ENCODE assay signal across 12 cellular contexts in the genomic region with DNA sequence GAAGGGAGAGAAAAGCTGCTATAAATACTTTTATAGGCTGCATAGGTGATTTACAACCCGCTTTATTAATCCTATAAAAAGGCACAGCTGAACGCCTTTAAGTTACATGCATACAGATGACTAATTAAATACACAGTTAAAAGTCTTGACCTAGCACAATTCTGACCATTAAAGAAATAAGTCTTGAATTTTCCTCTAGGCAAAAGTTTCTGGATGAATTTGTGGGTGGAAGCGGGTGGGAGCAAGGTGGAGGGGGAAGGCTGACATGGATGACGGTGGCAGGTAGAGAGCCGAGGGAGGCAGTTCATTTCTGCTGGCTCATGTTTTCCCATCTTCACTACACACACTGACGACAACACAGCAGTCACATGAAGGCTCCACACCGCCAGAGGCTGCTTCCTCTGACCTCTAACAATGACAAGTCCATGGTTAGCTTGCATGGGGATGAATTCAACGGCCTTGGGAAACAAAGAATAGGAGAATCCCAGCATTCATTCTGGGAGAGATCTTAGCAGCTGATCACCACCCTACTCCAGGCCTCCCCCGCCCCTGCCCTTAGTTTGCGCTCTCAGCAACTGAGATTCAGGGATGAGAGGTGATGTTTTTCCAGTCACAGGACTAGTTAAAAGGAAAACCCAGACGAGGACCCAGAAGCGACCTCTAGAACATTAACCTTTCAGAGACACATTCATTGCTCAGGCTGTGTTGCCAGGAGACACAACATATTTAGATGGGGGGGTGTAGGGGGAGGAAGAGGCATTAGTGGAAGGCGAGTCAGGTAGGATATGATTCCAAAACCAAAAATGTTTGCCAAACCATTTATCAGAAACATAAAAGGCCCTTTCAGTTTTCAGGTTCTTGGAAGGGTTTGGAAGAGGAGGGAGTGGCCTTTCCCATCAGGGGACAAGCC.
DNase-seq lines count a peak whose midpoint lies in the region; ATAC-seq, FAIRE-seq and TF ChIP-seq lines count a peak whose summit lies in the region.
"Had no signal": no experiment of that assay in that cellular context is flagged by ENCODE, and none has a peak within 500 bp of the region (broad histone marks: within the 10 kb centered on the region; RNA-seq: fewer than 3 reads in every experiment).

No MANE protein-coding gene starts in this region.

- peaks cover 43% of the 10 kb centered on the region for H3K4me1 Mint-ChIP-seq in astrocyte (ENCODE audit: low read depth, unreplicated experiment)

- H2AFZ ChIP-seq in astrocyte (ENCODE audit: low read depth, low read length), result no peak overlapping the region

- WGBS in body of pancreas, 2 donors, result 76 to 78% methylated on average over 13 of the region's 13 CpGs

- H3K27me3 ChIP-seq in astrocyte (ENCODE audit: insufficient read depth, low read length) (no peaks in the 10 kb centered on the region), body of pancreas (no peaks in the 10 kb centered on the region)
- H3K27me3 ChIP-seq: SJSA1 had no signal

- ATAC-seq in left ventricle myocardium superior (peak; percentile 60), left colon (peak; percentile 87), GM21529 (IDR thresholded peaks at IDR 0.05; ENCODE audit: unreplicated experiment) (no peak), HG02840 (IDR thresholded peaks at IDR 0.05; ENCODE audit: low FRiP score, unreplicated experiment) (no peak), body of pancreas (no peak)
- ATAC-seq: activated T-cell treated with anti-CD3 and anti-CD28 coated beads, Interleukin-2, amount 50 U/mL, for 4 hours had no signal

- no peaks in the 10 kb centered on the region for H3K36me3 Mint-ChIP-seq in astrocyte (ENCODE audit: low read depth, unreplicated experiment)

- H4K20me1 ChIP-seq in astrocyte (ENCODE audit: insufficient read depth, low read length), result no peaks in the 10 kb centered on the region

- no peak overlapping the region for H3K27ac ChIP-seq in astrocyte (ENCODE audit: low read depth, low read length)
- H3K27ac ChIP-seq in body of pancreas, result no peak overlapping the region
- H3K27ac ChIP-seq: epithelial cell of prostate, SJSA1 had no signal

- H3K4me3 Mint-ChIP-seq in astrocyte (ENCODE audit: unreplicated experiment), result no peak overlapping the region
- H3K4me3 Mint-ChIP-seq: activated T-cell treated with anti-CD3 and anti-CD28 coated beads, Interleukin-2, amount 50 U/mL, for 4 hours had no signal

- H3K4me1 ChIP-seq in astrocyte (ENCODE audit: insufficient read depth, low read length) (peaks cover 12% of the 10 kb centered on the region), body of pancreas (no peaks in the 10 kb centered on the region)
- H3K4me1 ChIP-seq: SJSA1 had no signal

- FAIRE-seq in astrocyte (lab: Jason Lieb, UNC), result no peak

- H3K4me2 ChIP-seq in astrocyte (ENCODE audit: low read length), result no peak overlapping the region

- TF ChIP-seq CTCF in astrocyte (IDR thresholded peaks at IDR 0.05; ENCODE audit: insufficient read depth, low read depth, low read length), result no peak
- no peak for TF ChIP-seq CTCF in body of pancreas (IDR thresholded peaks at IDR 0.05)

- DNase-seq in left ventricle myocardium superior, result no peak
- DNase-seq in cardiac septum (ENCODE audit: low spot score), result no peak
- no peak for DNase-seq in astrocyte (ENCODE audit: low read depth)
- peak; percentile 14 to 51 for DNase-seq in left colon
- no peak for DNase-seq in NCI-H1930 (lab: John Stamatoyannopoulos, UW)
- DNase-seq in body of pancreas, result no peak
- DNase-seq: activated T-cell treated with anti-CD3 and anti-CD28 coated beads, Interleukin-2, amount 50 U/mL, for 4 hours; AML-193 had no signal

- no peak overlapping the region for H3K9ac ChIP-seq in astrocyte (ENCODE audit: low read length)

- H3K4me3 ChIP-seq in astrocyte (ENCODE audit: insufficient read depth, low read depth, low read length) (no peak overlapping the region), body of pancreas (no peak overlapping the region)
- H3K4me3 ChIP-seq: SJSA1 had no signal

- peak overlapping the region; percentile 83 for H3K27ac Mint-ChIP-seq in astrocyte (ENCODE audit: unreplicated experiment)

- no peaks in the 10 kb centered on the region for H3K9me3 Mint-ChIP-seq in astrocyte (ENCODE audit: unreplicated experiment)
- H3K9me3 Mint-ChIP-seq: activated T-cell treated with anti-CD3 and anti-CD28 coated beads, Interleukin-2, amount 50 U/mL, for 4 hours had no signal

- no peak for TF ChIP-seq POLR2A in body of pancreas (IDR thresholded peaks at IDR 0.05)

- no peaks in the 10 kb centered on the region for H3K9me3 ChIP-seq in astrocyte (ENCODE audit: insufficient read depth, low read depth, low read length)
- no peaks in the 10 kb centered on the region for H3K9me3 ChIP-seq in body of pancreas
- H3K9me3 ChIP-seq: SJSA1 had no signal

- intact Hi-C loops in left ventricle myocardium superior (cut with micrococcal nuclease), result no loop called here
- intact Hi-C loops in cardiac septum (cut with DNase I), result no loop called here
- intact Hi-C loops in left colon (cut with DNase I, micrococcal nuclease), result no loop called here
- intact Hi-C loops in body of pancreas (cut with DNase I), result no loop called here

- no peaks in the 10 kb centered on the region for H3K79me2 ChIP-seq in astrocyte (ENCODE audit: insufficient read depth, low read length)

- H3K36me3 ChIP-seq in astrocyte (ENCODE audit: insufficient read depth, low read length), result no peaks in the 10 kb centered on the region
- no peaks in the 10 kb centered on the region for H3K36me3 ChIP-seq in body of pancreas (replicated peaks in 1 of 2; ENCODE audit: insufficient read depth in 1 of 2, low read depth in 2 of 2)
- H3K36me3 ChIP-seq: SJSA1 had no signal

- H3K27me3 Mint-ChIP-seq in astrocyte (ENCODE audit: low read depth, unreplicated experiment), result no peaks in the 10 kb centered on the region

Comparison
In these comparisons a context has a peak if more than half of its experiments do, and no peak if none do; other contexts are left out.
1. ATAC-seq: peak in left ventricle myocardium superior (single experiment) and left colon (single experiment); none in GM21529 (single experiment), HG02840 (single experiment) and body of pancreas (single experiment).
2. DNase-seq: peak in left colon (2 of 2); none in left ventricle myocardium superior (single experiment), cardiac septum (single experiment), astrocyte (single experiment), NCI-H1930 (0 of 2) and body of pancreas (0 of 4).